Comparison of ENCODE assay signal across 1 cellular context in genomic region chr5:115625579-115626443, GRCh38.
TF ChIP-seq lines count a peak whose summit lies in the region.

TMED7 (minus strand) TSS chr5:115626036; CDS start chr5:115625792, 244 bp downstream.

TF ChIP-seq in HEK293, 187 proteins besides CTCF, POLR2A, EP300 and RAD21 (continued from another document):
- TF ChIP-seq KLF16 (tag by site-specific recombination; IDR thresholded peaks at IDR 0.05): peak; percentile 46
- peak; percentile 99 for TF ChIP-seq SP2 (tag by site-specific recombination; IDR thresholded peaks at IDR 0.05)
- TF ChIP-seq OSR2 (tag by site-specific recombination; IDR thresholded peaks at IDR 0.05): no peak; the same call in 1 of the 2 replicates
- TF ChIP-seq AEBP2 (tag by site-specific recombination; IDR thresholded peaks at IDR 0.05; ENCODE audit: borderline replicate concordance): no peak
- no peak for TF ChIP-seq ZNF280C (tag by site-specific recombination; IDR thresholded peaks at IDR 0.05)
- TF ChIP-seq ZNF580 (tag by site-specific recombination; IDR thresholded peaks at IDR 0.05): peak; percentile 99
